ENCODE assay signal across 9 cellular contexts in the genomic region with DNA sequence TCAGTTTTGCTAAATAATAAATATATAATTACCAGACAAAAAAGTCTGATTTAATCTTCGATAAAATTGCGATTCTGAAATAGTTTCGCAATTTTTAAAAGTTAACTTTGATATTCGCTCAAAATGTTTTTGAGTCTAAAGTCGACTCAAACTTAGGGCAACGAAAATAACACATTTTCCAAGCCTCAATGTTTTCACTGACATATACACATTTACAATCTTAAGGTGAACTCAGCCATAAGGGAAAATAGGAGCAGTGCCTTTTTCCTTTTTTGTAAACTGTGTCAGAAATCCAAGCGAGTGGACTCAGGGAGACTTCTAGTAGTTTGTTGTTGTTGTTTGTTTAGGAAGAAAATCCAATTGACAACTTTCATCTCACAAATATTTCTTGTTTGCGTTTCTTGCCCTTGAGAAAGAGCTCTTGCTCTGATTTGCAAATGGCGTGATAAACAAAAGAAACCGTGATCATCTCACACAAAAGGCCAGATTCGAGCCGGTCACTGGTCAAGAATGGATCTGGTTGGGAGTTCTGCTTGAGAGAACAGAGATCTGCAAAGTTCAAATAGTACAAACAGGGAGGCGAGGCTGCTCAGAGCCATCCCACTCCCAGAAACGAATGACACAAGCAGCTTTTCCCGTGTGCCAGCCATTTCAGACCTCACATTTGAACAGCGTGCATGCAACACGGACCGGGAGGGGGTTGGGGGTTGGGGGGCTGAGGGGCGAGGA. TPM values are rescaled to one million over a fixed set of nuclear protein-coding genes. Genes with fewer than 3 reads are reported as not detected.
A peak's percentile ranks its signal among the peaks of the same experiment; 100 is the strongest.
DNase-seq lines count a peak whose midpoint lies in the region; ATAC-seq, FAIRE-seq and TF ChIP-seq lines count a peak whose summit lies in the region.
"Had no signal": no experiment of that assay in that cellular context is flagged by ENCODE, and none has a peak within 500 bp of the region (broad histone marks: within the 10 kb centered on the region; RNA-seq: fewer than 3 reads in every experiment).

No MANE protein-coding gene starts in this region.

- H3K36me3 ChIP-seq in prostate gland (no peaks in the 10 kb centered on the region), brain microvascular endothelial cell (replicated peaks) (no peaks in the 10 kb centered on the region), kidney (ENCODE audit: control insufficient read depth in 1 of 2, insufficient read depth in 2 of 2, low read length in 2 of 2) (no peaks in the 10 kb centered on the region)

- H3K27me3 ChIP-seq in prostate gland (replicated peaks; ENCODE audit: insufficient read depth) (peaks cover 21% of the 10 kb centered on the region), brain microvascular endothelial cell (replicated peaks) (peaks cover 84% of the 10 kb centered on the region)

- TF ChIP-seq CTCF in endothelial cell (IDR thresholded peaks at IDR 0.05; ENCODE audit: unreplicated experiment), result no peak
- TF ChIP-seq CTCF in prostate gland (IDR thresholded peaks at IDR 0.05), result no peak
- TF ChIP-seq CTCF in brain microvascular endothelial cell (IDR thresholded peaks at IDR 0.05; ENCODE audit: low read depth, low read length, missing control alignments), result no peak
- TF ChIP-seq CTCF in kidney (IDR thresholded peaks at IDR 0.05; ENCODE audit: borderline replicate concordance, extremely low read depth, insufficient read depth), result no peak

- in situ Hi-C loops in brain microvascular endothelial cell (cut with HindIII; ENCODE audit: low pct_ligation_motif_present, low sequenced_read_pairs), result no loop called here

- H3K4me3 Mint-ChIP-seq in endothelial cell (ENCODE audit: unreplicated experiment), result peak overlapping the region; percentile 70

- peaks cover 26% of the 10 kb centered on the region for H3K4me1 Mint-ChIP-seq in endothelial cell (ENCODE audit: unreplicated experiment)

- peak overlapping the region; percentile 34 to 37 for H3K4me3 ChIP-seq in prostate gland
- no peak overlapping the region for H3K4me3 ChIP-seq in brain microvascular endothelial cell (ENCODE audit: low read depth, low read length)
- H3K4me3 ChIP-seq in kidney (ENCODE audit: low read length in 2 of 2), result no peak overlapping the region

- H3K27ac ChIP-seq in prostate gland, result peak overlapping the region; percentile 39 to 66
- no peak overlapping the region for H3K27ac ChIP-seq in brain microvascular endothelial cell
- H3K27ac ChIP-seq in kidney (ENCODE audit: low read depth in 2 of 2, low read length in 2 of 2), result no peak overlapping the region

- H3K9me3 ChIP-seq in prostate gland (no peaks in the 10 kb centered on the region), kidney (ENCODE audit: control insufficient read depth in 1 of 2, low read length in 2 of 2) (peaks cover 0 to 2% of the 10 kb centered on the region in 2 donors)

- H3K36me3 Mint-ChIP-seq in endothelial cell (ENCODE audit: low read depth, unreplicated experiment), result peaks cover 3% of the 10 kb centered on the region

- no peak for FAIRE-seq in kidney (lab: Jason Lieb, UNC)

- peaks cover 42% of the 10 kb centered on the region for H3K27me3 Mint-ChIP-seq in endothelial cell (ENCODE audit: unreplicated experiment)

- intact Hi-C loops in prostate gland (cut with DNase I) (no loop called here), kidney (cut with DNase I) (no loop called here)

- no peak for ATAC-seq in HG03457 (IDR thresholded peaks at IDR 0.05; ENCODE audit: unreplicated experiment)

- TF ChIP-seq POLR2A in prostate gland (IDR thresholded peaks at IDR 0.05), result no peak

- 30% methylated on average over 19 of the region's 19 CpGs for WGBS in prostate gland

- H3K4me1 ChIP-seq in prostate gland (replicated peaks) (no peaks in the 10 kb centered on the region), kidney (ENCODE audit: control insufficient read depth in 1 of 2, insufficient read depth in 1 of 2, low read depth in 1 of 2, low read length in 2 of 2) (peaks cover 0 to 9% of the 10 kb centered on the region in 2 donors)

- H3K27ac Mint-ChIP-seq in endothelial cell (ENCODE audit: unreplicated experiment), result no peak overlapping the region

- no peak overlapping the region for H3K9ac ChIP-seq in kidney (ENCODE audit: low read length in 2 of 2)

- DNase-seq in NCI-H2227 treated with DMSO at 0.1 percent for 48 hours (lab: John Stamatoyannopoulos, UW) (peak; percentile 12), NCI-H2227 (lab: John Stamatoyannopoulos, UW; ENCODE audit: unreplicated experiment) (no peak), NCI-H82 treated with DMSO at 0.1 percent for 48 hours (lab: John Stamatoyannopoulos, UW; ENCODE audit: unreplicated experiment) (peak; percentile 45), endothelial cell (ENCODE audit: low spot score) (no peak), prostate gland (ENCODE audit: low spot score) (no peak), brain microvascular endothelial cell (no peak), kidney (no peak)
- DNase-seq: stimulated activated naive CD4-positive, alpha-beta T cell treated with Interleukin-2 at 50 U/mL for 16 hours had no signal

- no peaks in the 10 kb centered on the region for H3K9me3 Mint-ChIP-seq in endothelial cell (ENCODE audit: unreplicated experiment)

RNA-seq across cellular contexts. Expression of a gene that starts 2.1 kb away (rescaled TPM):
- total RNA-seq in endothelial cell (ENCODE audit: unreplicated experiment), result not detected
- total RNA-seq in prostate gland, result 1 to 10 TPM; 1.1 to 2.0 TPM
- total RNA-seq in kidney, result not detected
- polyA plus RNA-seq in kidney (ENCODE audit: insufficient read depth, low read depth, low replicate concordance), result not detected

Comparison
In these comparisons a context has a peak if more than half of its experiments do, and no peak if none do; other contexts are left out.
1. DNase-seq: peak in NCI-H2227 treated with DMSO at 0.1 percent for 48 hours (single experiment) and NCI-H82 treated with DMSO at 0.1 percent for 48 hours (single experiment); none in NCI-H2227 (single experiment), endothelial cell (single experiment), prostate gland (single experiment), brain microvascular endothelial cell (single experiment) and kidney (single experiment).
2. H3K27ac ChIP-seq: peak in prostate gland (2 of 2); none in brain microvascular endothelial cell (single experiment) and kidney (0 of 2).
3. H3K4me3 ChIP-seq: peak in prostate gland (2 of 2); none in brain microvascular endothelial cell (single experiment) and kidney (0 of 2).